ENCODE assay signal across 18 cellular contexts in the genomic region with DNA sequence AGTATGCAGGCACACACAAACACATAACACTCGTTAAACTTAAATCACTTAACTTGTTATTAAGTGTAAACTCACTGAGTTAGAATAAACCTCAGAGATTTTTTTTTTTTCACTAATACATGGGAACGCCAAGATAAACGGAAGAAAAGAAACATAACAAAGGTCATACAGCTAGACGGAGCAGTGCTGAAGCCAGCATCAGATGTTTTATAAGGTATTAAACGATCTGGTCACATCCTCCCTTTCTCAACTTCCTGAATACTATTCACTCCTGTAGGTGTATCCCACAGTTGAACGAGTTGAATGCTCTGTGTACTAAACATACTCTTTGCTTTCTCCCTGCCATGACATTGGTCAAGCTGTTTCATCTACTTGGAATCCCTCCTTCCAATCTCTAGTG.
"Had no signal": no experiment of that assay in that cellular context is flagged by ENCODE, and none has a peak within 500 bp of the region (broad histone marks: within the 10 kb centered on the region; RNA-seq: fewer than 3 reads in every experiment).

No MANE protein-coding gene starts in this region.

- H3K27ac ChIP-seq: adrenal gland, neutrophil, thyroid gland had no signal

- H3K9me3 ChIP-seq: adrenal gland, breast epithelium, neutrophil, thyroid gland had no signal

- H3K4me1 ChIP-seq: adrenal gland, breast epithelium, thyroid gland had no signal

- H3K4me3 ChIP-seq: adrenal gland, breast epithelium, thyroid gland had no signal

- ATAC-seq: activated CD4-positive, CD25-positive, alpha-beta regulatory T cell treated with anti-CD3 and anti-CD28 coated beads, Interleukin-2, amount 50 U/mL, for 24 hours; activated T-cell treated with anti-CD3 and anti-CD28 coated beads, Interleukin-2, amount 50 U/mL, for 4 hours; left ventricle myocardium superior; naive thymus-derived CD8-positive, alpha-beta T cell had no signal

- DNase-seq: activated CD4-positive, alpha-beta T cell treated with anti-CD3 and anti-CD28 coated beads, Interleukin-2, amount 10 ng/mL, durations not matched to agents 7 days and 5 days; activated CD8-positive, alpha-beta memory T cell treated with anti-CD3 and anti-CD28 coated beads, Interleukin-2, amount 50 U/mL, for 4 hours; activated naive CD4-positive, alpha-beta T cell treated with anti-CD3 and anti-CD28 coated beads for 36 hours; activated T-cell treated with anti-CD3 and anti-CD28 coated beads, Interleukin-2, amount 50 U/mL, for 4 hours; adrenal gland; effector memory CD4-positive, alpha-beta T cell; hippocampal formation; kidney; left ventricle myocardium superior; mesenchymal stem cell; naive thymus-derived CD8-positive, alpha-beta T cell; retina; stimulated activated CD8-positive, alpha-beta memory T cell treated with anti-CD3 and anti-CD28 coated beads, Interleukin-4, amount 100 ng/mL, for 48 hours; stimulated activated naive CD4-positive, alpha-beta T cell treated with Interleukin-2 at 50 U/mL for 16 hours; thyroid gland had no signal

- H3K27me3 ChIP-seq: adrenal gland, breast epithelium, neutrophil, thyroid gland had no signal

- H3K36me3 ChIP-seq: adrenal gland, breast epithelium, neutrophil, thyroid gland had no signal
